Comparison of ENCODE assay signal across 22 cellular contexts in the genomic region with DNA sequence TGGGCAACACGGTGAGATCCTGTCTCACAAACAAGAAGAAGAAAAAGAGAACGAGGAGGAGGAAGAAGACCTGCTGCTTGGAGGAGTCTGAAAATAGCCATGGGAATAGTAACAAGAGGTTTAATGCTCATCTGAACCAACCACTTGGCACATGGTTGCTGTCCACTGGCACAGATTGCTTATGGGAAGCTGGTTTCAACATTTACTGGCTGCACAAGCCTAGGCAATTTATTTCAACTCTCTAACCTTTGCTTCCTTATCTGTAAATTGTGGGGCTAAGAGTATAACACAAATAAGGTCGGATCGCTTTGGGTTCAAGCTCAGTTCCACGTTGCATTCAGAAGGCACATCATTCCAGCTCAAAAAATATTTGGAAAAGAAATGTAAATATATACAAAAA. TPM values are rescaled to one million over a fixed set of nuclear protein-coding genes. Genes with fewer than 3 reads are reported as not detected.
DNase-seq lines count a peak whose midpoint lies in the region; ATAC-seq and TF ChIP-seq lines count a peak whose summit lies in the region.
"Had no signal": no experiment of that assay in that cellular context is flagged by ENCODE, and none has a peak within 500 bp of the region (broad histone marks: within the 10 kb centered on the region; RNA-seq: fewer than 3 reads in every experiment).

No MANE protein-coding gene starts in this region.

- dilution Hi-C loops in IMR-90 (cut with HindIII; ENCODE audit: low sequenced_read_pairs, unreplicated experiment), result no loop called here

- H3K9ac ChIP-seq in IMR-90 (ENCODE audit: low read depth, low read length), result no peak overlapping the region
- H3K9ac ChIP-seq in endodermal cell (ENCODE audit: extremely low read depth, low read length, poor library complexity, severe bottlenecking), result no peak overlapping the region
- no peak overlapping the region for H3K9ac ChIP-seq in stomach smooth muscle (ENCODE audit: low read length in 2 of 2)
- H3K9ac ChIP-seq: GM23248 had no signal

- peaks cover 9% of the 10 kb centered on the region for H3K4me1 Mint-ChIP-seq in endodermal cell
- H3K4me1 Mint-ChIP-seq: CD4-positive, CD25-positive, alpha-beta regulatory T cell had no signal

- no peak for TF ChIP-seq CTCF in IMR-90 (conservative IDR thresholded peaks at IDR 0.05; ENCODE audit: low read depth, low read length)
- TF ChIP-seq CTCF in endodermal cell (conservative IDR thresholded peaks at IDR 0.05), result no peak
- no peak for TF ChIP-seq CTCF in neutrophil (IDR thresholded peaks at IDR 0.05)

- no peak for TF ChIP-seq RAD21 in IMR-90 (IDR thresholded peaks at IDR 0.05; ENCODE audit: low read length)

- no peak overlapping the region for H3K18ac ChIP-seq in IMR-90 (ENCODE audit: low read depth, low read length)

- H3K27me3 ChIP-seq in IMR-90 (ENCODE audit: control insufficient read depth, insufficient read depth, low read length), result peaks cover 4% of the 10 kb centered on the region; the same call in 1 of the 2 replicates
- no peaks in the 10 kb centered on the region for H3K27me3 ChIP-seq in endodermal cell (ENCODE audit: control insufficient read depth, insufficient read depth, low read length, poor library complexity, severe bottlenecking)
- H3K27me3 ChIP-seq in neutrophil, result no peaks in the 10 kb centered on the region
- H3K27me3 ChIP-seq in stomach smooth muscle (ENCODE audit: control insufficient read depth in 1 of 2, insufficient read depth in 2 of 2, low read length in 2 of 2), result no peaks in the 10 kb centered on the region
- H3K27me3 ChIP-seq: BE2C, Peyer's patch, SJCRH30 had no signal

- H3K9me3 Mint-ChIP-seq in endodermal cell, result no peaks in the 10 kb centered on the region
- H3K9me3 Mint-ChIP-seq: CD4-positive, CD25-positive, alpha-beta regulatory T cell; H9; HFFc6 had no signal

- no peaks in the 10 kb centered on the region for H3K79me1 ChIP-seq in IMR-90 (ENCODE audit: low read depth in 1 of 2, low read length in 2 of 2)

- H3K9me3 ChIP-seq in IMR-90 (ENCODE audit: control insufficient read depth, insufficient read depth, low read length) (no peaks in the 10 kb centered on the region), endodermal cell (ENCODE audit: control insufficient read depth, low read length) (no peaks in the 10 kb centered on the region), neutrophil (no peaks in the 10 kb centered on the region), stomach smooth muscle (ENCODE audit: control insufficient read depth in 2 of 2, low read length in 2 of 2) (no peaks in the 10 kb centered on the region)
- H3K9me3 ChIP-seq: BE2C, Peyer's patch, SJCRH30 had no signal

- DNase-seq in IMR-90, result no peak
- peak; percentile 29 for DNase-seq in endodermal cell
- DNase-seq in T-helper 2 cell, result no peak
- DNase-seq: BE2C; CD4-positive, CD25-positive, alpha-beta regulatory T cell; EL; GM23248; H9; HFFc6; NCI-H1105 treated with DMSO at 0.1 percent for 48 hours; NCI-H1694; NCI-H2081; NCI-H2171; NCI-H524 treated with DMSO at 0.1 percent for 48 hours; NCI-H82; SJCRH30 had no signal

- H3K23ac ChIP-seq in IMR-90 (ENCODE audit: low read depth, low read length), result no peak overlapping the region

- H4K5ac ChIP-seq in IMR-90 (ENCODE audit: low read depth, low read length), result no peak overlapping the region

- H3K9me1 ChIP-seq in IMR-90 (ENCODE audit: insufficient read depth, low read length), result 0 out of 2 replicates have a peak, but pooled peaks cover 10% of the 10 kb centered on the region

- no peak for TF ChIP-seq POLR2A in IMR-90 (IDR thresholded peaks at IDR 0.05; ENCODE audit: low read depth, low read length)

- H2AK9ac ChIP-seq in IMR-90 (replicated peaks; ENCODE audit: low read depth, low read length, poor library complexity), result no peak overlapping the region

- 0 out of 2 replicates have a peak overlapping the region, but pooled peaks have one; percentile 47 for H3K4ac ChIP-seq in IMR-90 (ENCODE audit: low read depth, low read length)

- no peak overlapping the region for H4K91ac ChIP-seq in IMR-90 (ENCODE audit: insufficient read depth, low read depth, low read length)

- H4K20me1 ChIP-seq in IMR-90 (ENCODE audit: insufficient read depth, low read length), result no peaks in the 10 kb centered on the region

- H3K27ac ChIP-seq in IMR-90 (ENCODE audit: insufficient read depth, low read length) (no peak overlapping the region), endodermal cell (ENCODE audit: low read depth, low read length) (no peak overlapping the region), neutrophil (peak overlapping the region; percentile 47), stomach smooth muscle (ENCODE audit: low read length) (peak overlapping the region; percentile 11)
- H3K27ac ChIP-seq: GM23248, SJCRH30 had no signal

- ATAC-seq in IMR-90 (ENCODE audit: low read depth) (no peak; the same call in 1 of the 2 replicates), HG03354 (IDR thresholded peaks at IDR 0.05; ENCODE audit: poor library complexity, severe bottlenecking, unreplicated experiment) (no peak), HG03439 (IDR thresholded peaks at IDR 0.05; ENCODE audit: unreplicated experiment) (no peak)

- H2AK5ac ChIP-seq in IMR-90 (ENCODE audit: low read depth, low read length), result no peak overlapping the region

- no peak overlapping the region for H3K4me3 Mint-ChIP-seq in endodermal cell
- H3K4me3 Mint-ChIP-seq: CD4-positive, CD25-positive, alpha-beta regulatory T cell; H9; HFFc6; IgD-negative memory B cell had no signal

- no TSS peak for BruUV-seq in IMR-90 (replicated peaks; lab: Mats Ljungman, UMichigan)

- no peak overlapping the region for H4K8ac ChIP-seq in IMR-90 (ENCODE audit: low read depth in 2 of 2, low read length in 2 of 2)

- POLR2A ChIA-PET in IMR-90 (lab: Charles Lee; ENCODE audit: unreplicated experiment), result interaction anchor here (1.0 kb wide), 1 partner anchor 14 kb away, joined by 3 read pairs; a partner anchor contains a TSS

- H3K36me3 ChIP-seq in IMR-90 (ENCODE audit: control insufficient read depth, insufficient read depth, low read length) (no peaks in the 10 kb centered on the region), endodermal cell (ENCODE audit: control insufficient read depth, insufficient read depth, low read length) (no peaks in the 10 kb centered on the region), neutrophil (no peaks in the 10 kb centered on the region), stomach smooth muscle (ENCODE audit: control insufficient read depth in 2 of 2, insufficient read depth in 2 of 2, low read length in 2 of 2) (no peaks in the 10 kb centered on the region)
- H3K36me3 ChIP-seq: BE2C, Peyer's patch, SJCRH30 had no signal

- H2BK120ac ChIP-seq in IMR-90 (ENCODE audit: low read depth, low read length), result no peak overlapping the region

- H3K4me3 ChIP-seq in IMR-90 (ENCODE audit: insufficient read depth, low read depth, low read length) (no peak overlapping the region), endodermal cell (ENCODE audit: low read length) (no peak overlapping the region), neutrophil (ENCODE audit: low read depth in 1 of 2, low read length in 1 of 2) (no peak overlapping the region), stomach smooth muscle (ENCODE audit: low read length in 2 of 2) (no peak overlapping the region)
- H3K4me3 ChIP-seq: GM23248, Peyer's patch, SJCRH30 had no signal

- H3K4me1 ChIP-seq in IMR-90 (ENCODE audit: control insufficient read depth, insufficient read depth, low read length), result 0 out of 2 replicates have a peak, but pooled peaks cover 1% of the 10 kb centered on the region
- H3K4me1 ChIP-seq in endodermal cell (ENCODE audit: control insufficient read depth, insufficient read depth, low read length), result no peaks in the 10 kb centered on the region
- peaks cover 5 to 15% of the 10 kb centered on the region in 2 experiments for H3K4me1 ChIP-seq in neutrophil (ENCODE audit: control insufficient read depth in 1 of 2, insufficient read depth in 1 of 2, low read depth in 1 of 2, low read length in 1 of 2)
- peaks cover 12% of the 10 kb centered on the region for H3K4me1 ChIP-seq in stomach smooth muscle (ENCODE audit: control insufficient read depth, insufficient read depth, low read length)
- H3K4me1 ChIP-seq: BE2C had no signal

- no peak overlapping the region for H3K27ac Mint-ChIP-seq in endodermal cell
- H3K27ac Mint-ChIP-seq: CD4-positive, CD25-positive, alpha-beta regulatory T cell; H9; HFFc6 had no signal

- H3K14ac ChIP-seq in IMR-90 (replicated peaks; ENCODE audit: low read depth, low read length), result no peak overlapping the region

- H2BK20ac ChIP-seq in IMR-90 (ENCODE audit: low read depth, low read length), result no peak overlapping the region

- no peak overlapping the region for H2BK5ac ChIP-seq in IMR-90 (ENCODE audit: low read depth, low read length, poor library complexity, severe bottlenecking)

- CTCF ChIA-PET in IMR-90 (lab: Yijun Ruan, JAX), result interaction anchor here (0.7 to 1.4 kb wide), 4 partner anchors 21 to 414 kb away, joined by 3 to 5 read pairs (median 3); no protein-coding TSS in a partner anchor

- WGBS in IMR-90 (ENCODE audit: extremely low coverage in 2 of 2, insufficient read length in 1 of 2), 2 experiments, result no CpG with 5 or more reads among the region's 5 CpGs
- 86 to 93% methylated on average over 2 to 5 of the region's 5 CpGs for WGBS in endodermal cell (ENCODE audit: insufficient coverage in 1 of 2, insufficient read length in 1 of 2), 2 experiments

- no peak overlapping the region for H3K56ac ChIP-seq in IMR-90 (ENCODE audit: extremely low read depth, insufficient read depth, low read length)

- no peak overlapping the region for H2AFZ ChIP-seq in IMR-90 (replicated peaks; ENCODE audit: low read length, poor library complexity)
- H2AFZ ChIP-seq: GM23248 had no signal

- no peak overlapping the region for H3K4me2 ChIP-seq in IMR-90 (ENCODE audit: low read depth, low read length)

- in situ Hi-C loops in IMR-90 (cut with MboI; ENCODE audit: low sequenced_read_pairs), result no loop called here

- intact Hi-C loops in IMR-90 (cut with micrococcal nuclease), result loop anchor here (1.0 kb wide), 1 partner anchor 102 kb away; no protein-coding TSS in a partner anchor

- no peaks in the 10 kb centered on the region for H3K36me3 Mint-ChIP-seq in endodermal cell (ENCODE audit: low read depth)
- H3K36me3 Mint-ChIP-seq: CD4-positive, CD25-positive, alpha-beta regulatory T cell had no signal

- H3K27me3 Mint-ChIP-seq in endodermal cell (ENCODE audit: insufficient read depth), result peaks cover 7% of the 10 kb centered on the region

- no peak overlapping the region for H2BK15ac ChIP-seq in IMR-90 (ENCODE audit: low read depth, low read length)

TF ChIP-seq in IMR-90, 13 proteins besides CTCF, POLR2A, EP300 and RAD21:
- TF ChIP-seq RCOR1 (IDR thresholded peaks at IDR 0.05; ENCODE audit: insufficient replicate concordance, low read length) (no peak), NFE2L2 (IDR thresholded peaks at IDR 0.05; ENCODE audit: low read depth, low read length) (no peak)

RNA-seq across cellular contexts. Expression of a gene that starts 14.2 kb away (rescaled TPM):
- 112 and 151 TPM in 2 replicates for total RNA-seq in IMR-90 (2012; rRNA removed)
- polyA plus RNA-seq in IMR-90 (2012; rRNA removed), result 149 and 201 TPM in 2 replicates
- 238 and 364 TPM in 2 replicates for polyA plus RNA-seq in IMR-90 (2012; cell fraction: cytosol; rRNA removed)
- 195 and 365 TPM in 2 replicates for polyA plus RNA-seq in IMR-90 (2012; cell fraction: nucleus; rRNA removed; ENCODE audit: low replicate concordance)
- total RNA-seq in endodermal cell, result 10 to 100 TPM; 25.6 to 47.0 TPM
- 148 TPM for polyA plus RNA-seq in endodermal cell (2013, experiment 1 of 2)
- 167 TPM for polyA plus RNA-seq in endodermal cell (2013, experiment 2 of 2)

Comparison
In these comparisons a context has a peak if more than half of its experiments do, and no peak if none do; other contexts are left out.
1. H3K27ac ChIP-seq: peak in neutrophil (single experiment) and stomach smooth muscle (single experiment); none in IMR-90 (single experiment) and endodermal cell (single experiment).